14 cellular contexts compared by ENCODE assay signal in the genomic region with DNA sequence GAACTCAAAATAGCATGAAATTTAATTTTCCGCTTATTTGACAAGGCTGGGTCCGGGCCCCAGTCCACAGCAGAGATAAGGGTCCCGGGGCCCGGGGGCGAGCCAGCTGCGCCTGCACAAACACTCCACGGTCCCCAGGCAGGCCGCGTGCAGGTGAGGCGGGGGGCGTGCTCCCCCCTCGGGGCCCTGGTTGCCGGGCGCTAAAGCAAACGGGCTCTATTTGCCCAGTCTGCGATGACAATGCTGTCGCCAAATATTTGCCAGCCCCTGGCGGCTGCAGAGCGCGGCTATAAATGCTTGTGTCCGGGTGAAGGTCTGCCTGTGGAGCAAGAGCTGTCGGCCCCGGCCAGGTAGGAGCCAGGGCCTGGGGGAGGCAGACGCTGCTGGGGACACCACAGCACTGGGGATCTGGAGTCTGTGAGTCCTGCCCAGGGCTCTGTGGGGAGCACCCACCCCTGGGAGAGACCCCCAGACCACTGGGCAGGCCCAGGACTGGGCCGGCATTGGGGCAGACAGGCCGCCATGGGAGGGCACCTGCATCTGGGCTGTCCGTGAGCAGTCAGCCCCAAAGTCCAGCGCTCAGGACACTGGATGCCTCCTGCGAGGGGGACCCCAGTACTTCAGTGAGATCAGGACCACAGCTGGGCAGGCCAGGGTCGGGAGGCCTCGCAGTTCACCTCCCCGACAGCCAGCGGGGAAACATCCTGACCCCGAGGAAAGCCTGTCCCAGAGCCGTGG. TPM values are rescaled to one million over a fixed set of nuclear protein-coding genes. Genes with fewer than 3 reads are reported as not detected.
A peak's percentile ranks its signal among the peaks of the same experiment; 100 is the strongest.
DNase-seq lines count a peak whose midpoint lies in the region; ATAC-seq and TF ChIP-seq lines count a peak whose summit lies in the region.
"Had no signal": no experiment of that assay in that cellular context is flagged by ENCODE, and none has a peak within 500 bp of the region (broad histone marks: within the 10 kb centered on the region; RNA-seq: fewer than 3 reads in every experiment).

PERCC1 (plus strand) TSS at position 320 of the 738 bp plus-strand sequence. CDS start 1,516 bp downstream, outside the sequence.

- H3K4me3 Mint-ChIP-seq in activated CD4-positive, alpha-beta memory T cell treated with anti-CD3 and anti-CD28 coated beads, Interleukin-2, amount 10 ng/mL, durations not matched to agents 7 days and 5 days, result no peak within 1 kb of the TSS

- no peak within 1 kb of the TSS for H3K27ac Mint-ChIP-seq in activated CD4-positive, alpha-beta memory T cell treated with anti-CD3 and anti-CD28 coated beads, Interleukin-2, amount 10 ng/mL, durations not matched to agents 7 days and 5 days

- H3K27ac ChIP-seq in heart left ventricle, result peak within 1 kb of the TSS in 8 of 12 donors; percentile 61 to 85 (median 78)
- H3K27ac ChIP-seq in stomach, result peak within 1 kb of the TSS in 4 of 5 donors; percentile 6 to 53 (median 32)

- H3K4me1 ChIP-seq in heart left ventricle, result peaks cover 0 to 23% (median 1%) of the 10 kb centered on the region in 12 donors
- peaks cover 14 to 39% (median 35%) of the 10 kb centered on the region in 4 donors for H3K4me1 ChIP-seq in stomach

- TF ChIP-seq POLR2A in heart left ventricle (IDR thresholded peaks at IDR 0.05), result no peak
- TF ChIP-seq POLR2A in stomach (IDR thresholded peaks at IDR 0.05), result no peak

- H3K27me3 Mint-ChIP-seq in activated CD4-positive, alpha-beta memory T cell treated with anti-CD3 and anti-CD28 coated beads, Interleukin-2, amount 10 ng/mL, durations not matched to agents 7 days and 5 days, result no peaks in the 10 kb centered on the region

- peak within 1 kb of the TSS in 7 of 12 donors; percentile 43 to 57 (median 48) for H3K4me3 ChIP-seq in heart left ventricle
- peak within 1 kb of the TSS in 2 of 4 donors; percentile 9 to 30 for H3K4me3 ChIP-seq in stomach

- TF ChIP-seq CTCF in heart left ventricle (IDR thresholded peaks at IDR 0.05), result no peak
- TF ChIP-seq CTCF in stomach (IDR thresholded peaks at IDR 0.05), result peak in 2 of 7 experiments; percentile 18 to 44

- intact Hi-C loops in heart left ventricle (cut with DNase I) (no loop called here), left ventricle myocardium superior (cut with micrococcal nuclease) (no loop called here), stomach (cut with DNase I; ENCODE audit: low total_unique reads) (no loop called here)

- H3K9me3 ChIP-seq in heart left ventricle, result no peaks in the 10 kb centered on the region
- no peaks in the 10 kb centered on the region for H3K9me3 ChIP-seq in stomach

- no peaks in the 10 kb centered on the region for H3K27me3 ChIP-seq in heart left ventricle
- peaks cover 0 to 30% (median 0%) of the 10 kb centered on the region in 3 donors for H3K27me3 ChIP-seq in stomach

- H3K36me3 ChIP-seq in heart left ventricle (no peaks in the 10 kb centered on the region), stomach (no peaks in the 10 kb centered on the region)

- H3K4me1 Mint-ChIP-seq in activated CD4-positive, alpha-beta memory T cell treated with anti-CD3 and anti-CD28 coated beads, Interleukin-2, amount 10 ng/mL, durations not matched to agents 7 days and 5 days, result no peaks in the 10 kb centered on the region

- CTCF ChIA-PET in activated CD4-positive, alpha-beta memory T cell treated with anti-CD3 and anti-CD28 coated beads, Interleukin-2, amount 10 ng/mL, durations not matched to agents 7 days and 5 days (lab: Charles Lee), result no interaction called here

- no peaks in the 10 kb centered on the region for H3K36me3 Mint-ChIP-seq in activated CD4-positive, alpha-beta memory T cell treated with anti-CD3 and anti-CD28 coated beads, Interleukin-2, amount 10 ng/mL, durations not matched to agents 7 days and 5 days (ENCODE audit: low read depth)

- DNase-seq in heart left ventricle (peak in 1 of 5 donors; percentile 39), left ventricle myocardium superior (no peak), NCI-H345 (lab: John Stamatoyannopoulos, UW) (peak; percentile 79), cerebellum (ENCODE audit: low spot score) (peak; percentile 38), stomach (peak; percentile 79), islet precursor cell (no peak)
- DNase-seq in activated CD4-positive, alpha-beta memory T cell treated with anti-CD3 and anti-CD28 coated beads, Interleukin-2, amount 10 ng/mL, durations not matched to agents 7 days and 5 days, result no peak
- DNase-seq: activated CD4-positive, alpha-beta T cell treated with anti-CD3 and anti-CD28 coated beads for 4 hours; C1 segment of cervical spinal cord; Karpas-422; SIG-M5 had no signal

- POLR2A ChIA-PET in activated CD4-positive, alpha-beta memory T cell treated with anti-CD3 and anti-CD28 coated beads, Interleukin-2, amount 10 ng/mL, durations not matched to agents 7 days and 5 days (lab: Charles Lee), result interaction anchor here (3.0 kb wide), 1 partner anchor 10 kb away, joined by 9 read pairs; the partner anchor contains the start of gene UQCC4

- WGBS in heart left ventricle, 4 donors, result 56 to 72% (median 61%) methylated on average over 25 to 35 of the region's 35 CpGs
- 30 to 59% (median 37%) methylated on average over 24 to 35 of the region's 35 CpGs for WGBS in stomach, 5 donors

- no peaks in the 10 kb centered on the region for H3K9me3 Mint-ChIP-seq in activated CD4-positive, alpha-beta memory T cell treated with anti-CD3 and anti-CD28 coated beads, Interleukin-2, amount 10 ng/mL, durations not matched to agents 7 days and 5 days

- no peak for ATAC-seq in heart left ventricle
- no peak for ATAC-seq in left ventricle myocardium superior
- ATAC-seq in HG02840 (IDR thresholded peaks at IDR 0.05; ENCODE audit: low FRiP score, unreplicated experiment), result no peak

- TF ChIP-seq EP300 in stomach (IDR thresholded peaks at IDR 0.05), result no peak

RNA-seq across cellular contexts. Expression of gene PERCC1, which starts in this region (rescaled TPM):
- total RNA-seq in heart left ventricle (under 1 TPM in 4 of 9 donors, not detected in 5; 0.32 to 0.60 (median 0.41) TPM), left ventricle myocardium superior (0.27 TPM), cerebellum (not detected), stomach (10 to 100 TPM in 1 of 5 donors, 1 to 10 TPM in 1, not detected in 3; 2.0 to 21.4 TPM)
- polyA plus RNA-seq in heart left ventricle (under 1 TPM in 1 of 2 donors, not detected in 1; 0.11 TPM), stomach (1 to 10 TPM in 1 of 3 donors, not detected in 2; 3.3 TPM)
- total RNA-seq in activated CD4-positive, alpha-beta memory T cell treated with anti-CD3 and anti-CD28 coated beads, Interleukin-2, amount 10 ng/mL, durations not matched to agents 7 days and 5 days, result not detected
- polyA plus RNA-seq: esophagus, keratinocyte had no signal

Comparison
In these comparisons a context has a peak if more than half of its experiments do, and no peak if none do; other contexts are left out.
1. Peak in DNase-seq in cerebellum; RNA of the gene not detected or under 1 TPM.
2. DNase-seq: peak in NCI-H345 (single experiment) and stomach (single experiment); none in left ventricle myocardium superior (single experiment), activated CD4-positive, alpha-beta memory T cell treated with anti-CD3 and anti-CD28 coated beads, Interleukin-2, amount 10 ng/mL, durations not matched to agents 7 days and 5 days (single experiment) and islet precursor cell (single experiment).